In genomic region chr1:147851149-147851548, GRCh38 we compare ENCODE assay signal across 2 cellular contexts.
A peak's percentile ranks its signal among the peaks of the same experiment; 100 is the strongest.
TF ChIP-seq lines count a peak whose summit lies in the region.

No MANE protein-coding gene starts in this region.

TF ChIP-seq in IMR-90, 13 proteins besides CTCF, POLR2A, EP300 and RAD21:
- TF ChIP-seq FOS (IDR thresholded peaks at IDR 0.05; ENCODE audit: low read depth, low read length) (no peak), NFE2L2 (IDR thresholded peaks at IDR 0.05; ENCODE audit: low read depth, low read length) (no peak), SMC3 (IDR thresholded peaks at IDR 0.05; ENCODE audit: low read depth, low read length) (no peak), MXI1 (IDR thresholded peaks at IDR 0.05; ENCODE audit: borderline replicate concordance, low read depth, low read length) (no peak), MAZ (IDR thresholded peaks at IDR 0.05; ENCODE audit: borderline replicate concordance, low read depth, low read length) (no peak), BHLHE40 (IDR thresholded peaks at IDR 0.05; ENCODE audit: low read depth, low read length) (no peak), RFX5 (IDR thresholded peaks at IDR 0.05; ENCODE audit: low read depth, low read length) (no peak), MAFK (IDR thresholded peaks at IDR 0.05; ENCODE audit: low read depth, low read length) (no peak), CEBPB (IDR thresholded peaks at IDR 0.05; ENCODE audit: low read depth, low read length) (no peak), RCOR1 (IDR thresholded peaks at IDR 0.05; ENCODE audit: insufficient replicate concordance, low read length) (no peak), CHD1 (IDR thresholded peaks at IDR 0.05; ENCODE audit: low read depth, low read length) (no peak)
- TF ChIP-seq, protein P1, sequence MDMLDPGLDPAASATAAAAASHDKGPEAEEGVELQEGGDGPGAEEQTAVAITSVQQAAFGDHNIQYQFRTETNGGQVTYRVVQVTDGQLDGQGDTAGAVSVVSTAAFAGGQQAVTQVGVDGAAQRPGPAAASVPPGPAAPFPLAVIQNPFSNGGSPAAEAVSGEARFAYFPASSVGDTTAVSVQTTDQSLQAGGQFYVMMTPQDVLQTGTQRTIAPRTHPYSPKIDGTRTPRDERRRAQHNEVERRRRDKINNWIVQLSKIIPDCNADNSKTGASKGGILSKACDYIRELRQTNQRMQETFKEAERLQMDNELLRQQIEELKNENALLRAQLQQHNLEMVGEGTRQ (IDR thresholded peaks at IDR 0.05; ENCODE audit: low read depth, low read length) = no peak
- TF ChIP-seq, protein P2, sequence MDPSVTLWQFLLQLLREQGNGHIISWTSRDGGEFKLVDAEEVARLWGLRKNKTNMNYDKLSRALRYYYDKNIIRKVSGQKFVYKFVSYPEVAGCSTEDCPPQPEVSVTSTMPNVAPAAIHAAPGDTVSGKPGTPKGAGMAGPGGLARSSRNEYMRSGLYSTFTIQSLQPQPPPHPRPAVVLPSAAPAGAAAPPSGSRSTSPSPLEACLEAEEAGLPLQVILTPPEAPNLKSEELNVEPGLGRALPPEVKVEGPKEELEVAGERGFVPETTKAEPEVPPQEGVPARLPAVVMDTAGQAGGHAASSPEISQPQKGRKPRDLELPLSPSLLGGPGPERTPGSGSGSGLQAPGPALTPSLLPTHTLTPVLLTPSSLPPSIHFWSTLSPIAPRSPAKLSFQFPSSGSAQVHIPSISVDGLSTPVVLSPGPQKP (IDR thresholded peaks at IDR 0.05; ENCODE audit: borderline replicate concordance, low read depth, low read length) = no peak

TF ChIP-seq in K562, 482 proteins besides CTCF, POLR2A, EP300 and RAD21 (continues in another document):
- peak; percentile 98 for TF ChIP-seq MEF2A (IDR thresholded peaks at IDR 0.05; ENCODE audit: control insufficient read depth, low read depth, low read length)
- TF ChIP-seq MAZ (CRISPR knock-in tag; conservative IDR thresholded peaks at IDR 0.05 in 1 of 2, IDR thresholded peaks at IDR 0.05 in 1 of 2) = no peak
- TF ChIP-seq NFYB (IDR thresholded peaks at IDR 0.05; ENCODE audit: extremely low read depth, insufficient read length) = no peak
- TF ChIP-seq, protein P3, sequence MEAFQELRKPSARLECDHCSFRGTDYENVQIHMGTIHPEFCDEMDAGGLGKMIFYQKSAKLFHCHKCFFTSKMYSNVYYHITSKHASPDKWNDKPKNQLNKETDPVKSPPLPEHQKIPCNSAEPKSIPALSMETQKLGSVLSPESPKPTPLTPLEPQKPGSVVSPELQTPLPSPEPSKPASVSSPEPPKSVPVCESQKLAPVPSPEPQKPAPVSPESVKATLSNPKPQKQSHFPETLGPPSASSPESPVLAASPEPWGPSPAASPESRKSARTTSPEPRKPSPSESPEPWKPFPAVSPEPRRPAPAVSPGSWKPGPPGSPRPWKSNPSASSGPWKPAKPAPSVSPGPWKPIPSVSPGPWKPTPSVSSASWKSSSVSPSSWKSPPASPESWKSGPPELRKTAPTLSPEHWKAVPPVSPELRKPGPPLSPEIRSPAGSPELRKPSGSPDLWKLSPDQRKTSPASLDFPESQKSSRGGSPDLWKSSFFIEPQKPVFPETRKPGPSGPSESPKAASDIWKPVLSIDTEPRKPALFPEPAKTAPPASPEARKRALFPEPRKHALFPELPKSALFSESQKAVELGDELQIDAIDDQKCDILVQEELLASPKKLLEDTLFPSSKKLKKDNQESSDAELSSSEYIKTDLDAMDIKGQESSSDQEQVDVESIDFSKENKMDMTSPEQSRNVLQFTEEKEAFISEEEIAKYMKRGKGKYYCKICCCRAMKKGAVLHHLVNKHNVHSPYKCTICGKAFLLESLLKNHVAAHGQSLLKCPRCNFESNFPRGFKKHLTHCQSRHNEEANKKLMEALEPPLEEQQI (IDR thresholded peaks at IDR 0.05) = no peak
- TF ChIP-seq DNMT1 (IDR thresholded peaks at IDR 0.05) = no peak
- TF ChIP-seq TAF9B (IDR thresholded peaks at IDR 0.05; ENCODE audit: partially characterized antibody) = peak; percentile 18
- no peak for TF ChIP-seq ILF3 (IDR thresholded peaks at IDR 0.05; ENCODE audit: borderline replicate concordance)
- TF ChIP-seq ZNF347 (CRISPR knock-in tag; IDR thresholded peaks at IDR 0.05; ENCODE audit: low read depth) = no peak
- TF ChIP-seq SRSF3 (IDR thresholded peaks at IDR 0.05; ENCODE audit: insufficient read depth, low read length) = no peak
- TF ChIP-seq ZNF778 (CRISPR knock-in tag; IDR thresholded peaks at IDR 0.05) = no peak
- TF ChIP-seq STAG1 (CRISPR knock-in tag; IDR thresholded peaks at IDR 0.05; ENCODE audit: borderline replicate concordance) = no peak
- TF ChIP-seq, protein P4, sequence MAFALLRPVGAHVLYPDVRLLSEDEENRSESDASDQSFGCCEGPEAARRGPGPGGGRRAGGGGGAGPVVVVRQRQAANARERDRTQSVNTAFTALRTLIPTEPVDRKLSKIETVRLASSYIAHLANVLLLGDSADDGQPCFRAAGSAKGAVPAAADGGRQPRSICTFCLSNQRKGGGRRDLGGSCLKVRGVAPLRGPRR (CRISPR knock-in tag; IDR thresholded peaks at IDR 0.05) = no peak
- no peak for TF ChIP-seq ELF4 (CRISPR knock-in tag; IDR thresholded peaks at IDR 0.05)
- TF ChIP-seq NFIC (IDR thresholded peaks at IDR 0.05) = no peak
- no peak for TF ChIP-seq ELF2 (CRISPR knock-in tag; IDR thresholded peaks at IDR 0.05)
- TF ChIP-seq FOSL1 (tag; conservative IDR thresholded peaks at IDR 0.05) = peak; percentile 94
- TF ChIP-seq, protein P5, sequence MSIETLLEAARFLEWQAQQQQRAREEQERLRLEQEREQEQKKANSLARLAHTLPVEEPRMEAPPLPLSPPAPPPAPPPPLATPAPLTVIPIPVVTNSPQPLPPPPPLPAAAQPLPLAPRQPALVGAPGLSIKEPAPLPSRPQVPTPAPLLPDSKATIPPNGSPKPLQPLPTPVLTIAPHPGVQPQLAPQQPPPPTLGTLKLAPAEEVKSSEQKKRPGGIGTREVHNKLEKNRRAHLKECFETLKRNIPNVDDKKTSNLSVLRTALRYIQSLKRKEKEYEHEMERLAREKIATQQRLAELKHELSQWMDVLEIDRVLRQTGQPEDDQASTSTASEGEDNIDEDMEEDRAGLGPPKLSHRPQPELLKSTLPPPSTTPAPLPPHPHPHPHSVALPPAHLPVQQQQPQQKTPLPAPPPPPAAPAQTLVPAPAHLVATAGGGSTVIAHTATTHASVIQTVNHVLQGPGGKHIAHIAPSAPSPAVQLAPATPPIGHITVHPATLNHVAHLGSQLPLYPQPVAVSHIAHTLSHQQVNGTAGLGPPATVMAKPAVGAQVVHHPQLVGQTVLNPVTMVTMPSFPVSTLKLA (conservative IDR thresholded peaks at IDR 0.05) = no peak
- TF ChIP-seq, protein P6, sequence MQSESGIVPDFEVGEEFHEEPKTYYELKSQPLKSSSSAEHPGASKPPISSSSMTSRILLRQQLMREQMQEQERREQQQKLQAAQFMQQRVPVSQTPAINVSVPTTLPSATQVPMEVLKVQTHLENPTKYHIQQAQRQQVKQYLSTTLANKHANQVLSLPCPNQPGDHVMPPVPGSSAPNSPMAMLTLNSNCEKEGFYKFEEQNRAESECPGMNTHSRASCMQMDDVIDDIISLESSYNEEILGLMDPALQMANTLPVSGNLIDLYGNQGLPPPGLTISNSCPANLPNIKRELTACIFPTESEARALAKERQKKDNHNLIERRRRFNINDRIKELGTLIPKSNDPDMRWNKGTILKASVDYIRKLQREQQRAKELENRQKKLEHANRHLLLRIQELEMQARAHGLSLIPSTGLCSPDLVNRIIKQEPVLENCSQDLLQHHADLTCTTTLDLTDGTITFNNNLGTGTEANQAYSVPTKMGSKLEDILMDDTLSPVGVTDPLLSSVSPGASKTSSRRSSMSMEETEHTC (IDR thresholded peaks at IDR 0.05) = no peak
- TF ChIP-seq HEY1 (CRISPR knock-in tag; IDR thresholded peaks at IDR 0.05; ENCODE audit: borderline replicate concordance) = no peak
- TF ChIP-seq, protein P7, sequence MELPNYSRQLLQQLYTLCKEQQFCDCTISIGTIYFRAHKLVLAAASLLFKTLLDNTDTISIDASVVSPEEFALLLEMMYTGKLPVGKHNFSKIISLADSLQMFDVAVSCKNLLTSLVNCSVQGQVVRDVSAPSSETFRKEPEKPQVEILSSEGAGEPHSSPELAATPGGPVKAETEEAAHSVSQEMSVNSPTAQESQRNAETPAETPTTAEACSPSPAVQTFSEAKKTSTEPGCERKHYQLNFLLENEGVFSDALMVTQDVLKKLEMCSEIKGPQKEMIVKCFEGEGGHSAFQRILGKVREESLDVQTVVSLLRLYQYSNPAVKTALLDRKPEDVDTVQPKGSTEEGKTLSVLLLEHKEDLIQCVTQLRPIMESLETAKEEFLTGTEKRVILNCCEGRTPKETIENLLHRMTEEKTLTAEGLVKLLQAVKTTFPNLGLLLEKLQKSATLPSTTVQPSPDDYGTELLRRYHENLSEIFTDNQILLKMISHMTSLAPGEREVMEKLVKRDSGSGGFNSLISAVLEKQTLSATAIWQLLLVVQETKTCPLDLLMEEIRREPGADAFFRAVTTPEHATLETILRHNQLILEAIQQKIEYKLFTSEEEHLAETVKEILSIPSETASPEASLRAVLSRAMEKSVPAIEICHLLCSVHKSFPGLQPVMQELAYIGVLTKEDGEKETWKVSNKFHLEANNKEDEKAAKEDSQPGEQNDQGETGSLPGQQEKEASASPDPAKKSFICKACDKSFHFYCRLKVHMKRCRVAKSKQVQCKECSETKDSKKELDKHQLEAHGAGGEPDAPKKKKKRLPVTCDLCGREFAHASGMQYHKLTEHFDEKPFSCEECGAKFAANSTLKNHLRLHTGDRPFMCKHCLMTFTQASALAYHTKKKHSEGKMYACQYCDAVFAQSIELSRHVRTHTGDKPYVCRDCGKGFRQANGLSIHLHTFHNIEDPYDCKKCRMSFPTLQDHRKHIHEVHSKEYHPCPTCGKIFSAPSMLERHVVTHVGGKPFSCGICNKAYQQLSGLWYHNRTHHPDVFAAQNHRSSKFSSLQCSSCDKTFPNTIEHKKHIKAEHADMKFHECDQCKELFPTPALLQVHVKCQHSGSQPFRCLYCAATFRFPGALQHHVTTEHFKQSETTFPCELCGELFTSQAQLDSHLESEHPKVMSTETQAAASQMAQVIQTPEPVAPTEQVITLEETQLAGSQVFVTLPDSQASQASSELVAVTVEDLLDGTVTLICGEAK (IDR thresholded peaks at IDR 0.05) = no peak
- TF ChIP-seq, protein P7 (CRISPR knock-in tag; IDR thresholded peaks at IDR 0.05) = no peak
- TF ChIP-seq ZNF707 (CRISPR knock-in tag; conservative IDR thresholded peaks at IDR 0.05) = no peak
- TF ChIP-seq E2F6 (IDR thresholded peaks at IDR 0.05; ENCODE audit: borderline replicate concordance in 1 of 2, extremely low read depth in 1 of 2, insufficient read depth in 1 of 2, insufficient read length in 1 of 2, low read depth in 1 of 2, low read length in 1 of 2, poor library complexity in 1 of 2, severe bottlenecking in 1 of 2) = no peak
- TF ChIP-seq MTA2 (IDR thresholded peaks at IDR 0.05; ENCODE audit: low read depth) = 0 out of 2 replicates have a peak, but pooled peaks have one; percentile 20
- peak; percentile 32; the same call in 1 of the 2 replicates for TF ChIP-seq SPI1 (IDR thresholded peaks at IDR 0.05; ENCODE audit: borderline replicate concordance, low read depth, low read length)
- TF ChIP-seq, protein P8, sequence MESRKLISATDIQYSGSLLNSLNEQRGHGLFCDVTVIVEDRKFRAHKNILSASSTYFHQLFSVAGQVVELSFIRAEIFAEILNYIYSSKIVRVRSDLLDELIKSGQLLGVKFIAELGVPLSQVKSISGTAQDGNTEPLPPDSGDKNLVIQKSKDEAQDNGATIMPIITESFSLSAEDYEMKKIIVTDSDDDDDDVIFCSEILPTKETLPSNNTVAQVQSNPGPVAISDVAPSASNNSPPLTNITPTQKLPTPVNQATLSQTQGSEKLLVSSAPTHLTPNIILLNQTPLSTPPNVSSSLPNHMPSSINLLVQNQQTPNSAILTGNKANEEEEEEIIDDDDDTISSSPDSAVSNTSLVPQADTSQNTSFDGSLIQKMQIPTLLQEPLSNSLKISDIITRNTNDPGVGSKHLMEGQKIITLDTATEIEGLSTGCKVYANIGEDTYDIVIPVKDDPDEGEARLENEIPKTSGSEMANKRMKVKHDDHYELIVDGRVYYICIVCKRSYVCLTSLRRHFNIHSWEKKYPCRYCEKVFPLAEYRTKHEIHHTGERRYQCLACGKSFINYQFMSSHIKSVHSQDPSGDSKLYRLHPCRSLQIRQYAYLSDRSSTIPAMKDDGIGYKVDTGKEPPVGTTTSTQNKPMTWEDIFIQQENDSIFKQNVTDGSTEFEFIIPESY (CRISPR knock-in tag; IDR thresholded peaks at IDR 0.05) = no peak
- no peak for TF ChIP-seq MIER1 (IDR thresholded peaks at IDR 0.05; ENCODE audit: low read depth)
- TF ChIP-seq EHMT2 (IDR thresholded peaks at IDR 0.05) = 0 out of 2 replicates have a peak, but pooled peaks have one; percentile 64
- TF ChIP-seq ZNF263 (CRISPR knock-in tag; IDR thresholded peaks at IDR 0.05; ENCODE audit: borderline replicate concordance) = no peak
- TF ChIP-seq RBM25 (IDR thresholded peaks at IDR 0.05; ENCODE audit: low read depth, low read length, severe bottlenecking) = no peak
- TF ChIP-seq SMC3 (conservative IDR thresholded peaks at IDR 0.05; ENCODE audit: insufficient read depth, low read depth, low read length) = no peak
- no peak for TF ChIP-seq BCOR (IDR thresholded peaks at IDR 0.05)
